Comparison of ENCODE assay signal across 14 cellular contexts in the genomic region with DNA sequence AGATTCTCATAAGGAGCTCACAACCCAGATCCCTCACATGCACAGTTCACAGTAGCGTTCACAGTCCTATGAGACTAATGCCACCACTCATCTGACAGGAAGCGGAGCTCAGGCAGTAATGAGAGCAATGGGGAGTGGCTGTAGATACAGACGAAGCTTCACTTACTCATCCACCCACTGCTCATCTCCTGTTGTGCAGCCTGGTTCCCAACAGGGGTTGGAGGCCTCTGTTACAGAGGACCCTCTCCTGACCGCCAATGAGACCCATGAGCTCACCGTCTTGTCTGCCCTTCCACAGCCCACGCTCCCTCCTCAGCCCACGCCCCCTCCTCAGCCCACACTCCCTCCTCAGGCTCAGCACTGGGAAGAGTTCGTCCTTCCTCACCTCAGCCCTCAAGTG. TPM values are rescaled to one million over a fixed set of nuclear protein-coding genes. Genes with fewer than 3 reads are reported as not detected.
DNase-seq lines count a peak whose midpoint lies in the region; ATAC-seq and TF ChIP-seq lines count a peak whose summit lies in the region.
"Had no signal": no experiment of that assay in that cellular context is flagged by ENCODE, and none has a peak within 500 bp of the region (broad histone marks: within the 10 kb centered on the region; RNA-seq: fewer than 3 reads in every experiment).

No MANE protein-coding gene starts in this region.

- H3K79me2 ChIP-seq in trophoblast cell (ENCODE audit: control insufficient read depth, insufficient read depth, low read length, poor library complexity) = no peaks in the 10 kb centered on the region

- H3K36me3 ChIP-seq in CD8-positive, alpha-beta T cell (ENCODE audit: insufficient read depth, low read length) = no peaks in the 10 kb centered on the region
- H3K36me3 ChIP-seq in trophoblast cell (ENCODE audit: control insufficient read depth in 1 of 2, insufficient read depth in 2 of 2, low read length in 2 of 2) = no peaks in the 10 kb centered on the region
- H3K36me3 ChIP-seq: BLaER1 had no signal

- H3K79me1 ChIP-seq in trophoblast cell (ENCODE audit: low read length) = no peaks in the 10 kb centered on the region

- no peaks in the 10 kb centered on the region for H3K36me3 Mint-ChIP-seq in CD8-positive, alpha-beta T cell
- H3K36me3 Mint-ChIP-seq in T-helper 1 cell treated with Interleukin-12 subunit alpha and Interleukin-12 subunit beta and Interleukin-4 antibody, amounts not matched to agents 30 μg/mL and 1 μg/mL, for 36 hours (ENCODE audit: low read depth) = no peaks in the 10 kb centered on the region

- H4K8ac ChIP-seq in trophoblast cell (ENCODE audit: low read depth, low read length) = no peak overlapping the region

- no peak for TF ChIP-seq CTCF in CD8-positive, alpha-beta T cell (IDR thresholded peaks at IDR 0.05)
- no peak for TF ChIP-seq CTCF in dorsolateral prefrontal cortex (IDR thresholded peaks at IDR 0.05 in 54 of 56, conservative IDR thresholded peaks at IDR 0.05 in 2 of 56; ENCODE audit: low read depth in 1 of 56, partially characterized antibody in 56 of 56)

- H4K91ac ChIP-seq in trophoblast cell (ENCODE audit: low read depth, low read length) = no peak overlapping the region

- peak overlapping the region; percentile 45 for H3K27ac Mint-ChIP-seq in CD8-positive, alpha-beta T cell
- H3K27ac Mint-ChIP-seq in T-helper 1 cell treated with Interleukin-12 subunit alpha and Interleukin-12 subunit beta and Interleukin-4 antibody, amounts not matched to agents 30 μg/mL and 1 μg/mL, for 36 hours = peak overlapping the region; percentile 58
- H3K27ac Mint-ChIP-seq: WTC11 had no signal

- WGBS in trophoblast cell (ENCODE audit: extremely low coverage, insufficient coverage, insufficient read length) = no CpG with 5 or more reads among the region's 8 CpGs
- WGBS in right cardiac atrium = 65% methylated on average over 8 of the region's 8 CpGs

- no peaks in the 10 kb centered on the region for H3K27me3 ChIP-seq in CD8-positive, alpha-beta T cell (ENCODE audit: insufficient read depth, low read length)
- H3K27me3 ChIP-seq in trophoblast cell (ENCODE audit: insufficient read depth, low read length) (no peaks in the 10 kb centered on the region), dorsolateral prefrontal cortex (no peaks in the 10 kb centered on the region), right cardiac atrium (ENCODE audit: control insufficient read depth, insufficient read depth) (no peaks in the 10 kb centered on the region)
- H3K27me3 ChIP-seq: BLaER1, testis had no signal

- no peak overlapping the region for H3K4me3 ChIP-seq in CD8-positive, alpha-beta T cell (ENCODE audit: low read depth, low read length)
- H3K4me3 ChIP-seq in trophoblast cell (ENCODE audit: low read depth, low read length) = no peak overlapping the region
- no peak overlapping the region for H3K4me3 ChIP-seq in dorsolateral prefrontal cortex
- no peak overlapping the region for H3K4me3 ChIP-seq in right cardiac atrium (ENCODE audit: low read length)
- H3K4me3 ChIP-seq: BLaER1, coronary artery, GM12878, testis had no signal

- peaks cover 41% of the 10 kb centered on the region for H3K4me1 Mint-ChIP-seq in CD8-positive, alpha-beta T cell (ENCODE audit: low read depth)
- peaks cover 32% of the 10 kb centered on the region for H3K4me1 Mint-ChIP-seq in T-helper 1 cell treated with Interleukin-12 subunit alpha and Interleukin-12 subunit beta and Interleukin-4 antibody, amounts not matched to agents 30 μg/mL and 1 μg/mL, for 36 hours (ENCODE audit: low read depth)

- H2BK12ac ChIP-seq in trophoblast cell (ENCODE audit: low read length) = no peak overlapping the region

- H3K18ac ChIP-seq in trophoblast cell (ENCODE audit: low read length) = no peak overlapping the region

- ATAC-seq in CD8-positive, alpha-beta T cell = peak; percentile 67
- no peak for ATAC-seq in right cardiac atrium
- ATAC-seq in GM18873 (IDR thresholded peaks at IDR 0.05; ENCODE audit: low FRiP score, unreplicated experiment) = no peak
- ATAC-seq: GM12878, WTC11 had no signal

- H3K4ac ChIP-seq in trophoblast cell (ENCODE audit: low read depth, low read length) = no peak overlapping the region

- H3K27me3 Mint-ChIP-seq in CD8-positive, alpha-beta T cell (ENCODE audit: low read depth) = no peaks in the 10 kb centered on the region
- no peaks in the 10 kb centered on the region for H3K27me3 Mint-ChIP-seq in T-helper 1 cell treated with Interleukin-12 subunit alpha and Interleukin-12 subunit beta and Interleukin-4 antibody, amounts not matched to agents 30 μg/mL and 1 μg/mL, for 36 hours (ENCODE audit: low read depth)

- H3K14ac ChIP-seq in trophoblast cell (ENCODE audit: low read length) = no peak overlapping the region

- no peaks in the 10 kb centered on the region for H3K9me3 ChIP-seq in CD8-positive, alpha-beta T cell (ENCODE audit: low read length)
- H3K9me3 ChIP-seq in trophoblast cell (ENCODE audit: insufficient read depth, low read depth, low read length) (no peaks in the 10 kb centered on the region), right cardiac atrium (ENCODE audit: control insufficient read depth, low read length) (no peaks in the 10 kb centered on the region)
- H3K9me3 ChIP-seq: BLaER1, testis had no signal

- no peak overlapping the region for H2BK120ac ChIP-seq in trophoblast cell (ENCODE audit: insufficient read depth, low read length, poor library complexity)

- POLR2A ChIA-PET in CD8-positive, alpha-beta T cell (lab: Charles Lee) = interaction anchor here (1.0 kb wide), 1 partner anchor 53 kb away, joined by 4 read pairs; a partner anchor contains a TSS

- H2AFZ ChIP-seq in trophoblast cell (ENCODE audit: insufficient read depth, low read length, poor library complexity) = no peak overlapping the region

- no peak overlapping the region for H4K12ac ChIP-seq in trophoblast cell (ENCODE audit: low read depth, low read length)

- H3K4me1 ChIP-seq in CD8-positive, alpha-beta T cell (ENCODE audit: insufficient read depth, low read length) = peaks cover 25% of the 10 kb centered on the region
- H3K4me1 ChIP-seq in trophoblast cell (ENCODE audit: control insufficient read depth in 1 of 2, insufficient read depth in 2 of 2, low read length in 2 of 2) (no peaks in the 10 kb centered on the region), right cardiac atrium (ENCODE audit: control insufficient read depth, insufficient read depth, low read length) (no peaks in the 10 kb centered on the region)

- H3K9ac ChIP-seq in trophoblast cell (ENCODE audit: low read length) = no peak overlapping the region
- H3K9ac ChIP-seq: BLaER1 had no signal

- intact Hi-C loops in CD8-positive, alpha-beta T cell (cut with DNase I, micrococcal nuclease) = no loop called here
- intact Hi-C loops in dorsolateral prefrontal cortex (cut with DNase I) = no loop called here
- intact Hi-C loops in right cardiac atrium (cut with DNase I) = no loop called here

- peak in 3 of 7 experiments; percentile 30 to 55 (median 35) for DNase-seq in CD8-positive, alpha-beta T cell
- peak; percentile 27 for DNase-seq in activated effector memory CD4-positive, alpha-beta T cell treated with Interleukin-2 at 50 U/mL for 16 hours
- DNase-seq in trophoblast cell (peak; percentile 48 to 66), dorsolateral prefrontal cortex (no peak), NOMO-1 treated with DMSO at 0.1 percent for 48 hours (lab: John Stamatoyannopoulos, UW; ENCODE audit: unreplicated experiment) (no peak), right cardiac atrium (no peak)
- DNase-seq: NCI-H1092, testis had no signal

- H3K4me3 Mint-ChIP-seq in CD8-positive, alpha-beta T cell = no peak overlapping the region
- no peak overlapping the region for H3K4me3 Mint-ChIP-seq in T-helper 1 cell treated with Interleukin-12 subunit alpha and Interleukin-12 subunit beta and Interleukin-4 antibody, amounts not matched to agents 30 μg/mL and 1 μg/mL, for 36 hours
- H3K4me3 Mint-ChIP-seq: WTC11 had no signal

- no peak overlapping the region for H3K27ac ChIP-seq in CD8-positive, alpha-beta T cell (ENCODE audit: low read depth, low read length)
- H3K27ac ChIP-seq in trophoblast cell (ENCODE audit: low read depth, low read length) (no peak overlapping the region), dorsolateral prefrontal cortex (no peak overlapping the region), right cardiac atrium (ENCODE audit: low read length) (no peak overlapping the region)
- H3K27ac ChIP-seq: coronary artery, testis had no signal

- CTCF ChIA-PET in CD8-positive, alpha-beta T cell (lab: Charles Lee) = interaction anchor here (1.0 to 1.3 kb wide), 4 partner anchors 118 to 314 kb away, joined by 3 read pairs; no protein-coding TSS in a partner anchor

- no peaks in the 10 kb centered on the region for H3K9me3 Mint-ChIP-seq in CD8-positive, alpha-beta T cell
- H3K9me3 Mint-ChIP-seq in T-helper 1 cell treated with Interleukin-12 subunit alpha and Interleukin-12 subunit beta and Interleukin-4 antibody, amounts not matched to agents 30 μg/mL and 1 μg/mL, for 36 hours = no peaks in the 10 kb centered on the region

- H2BK5ac ChIP-seq in trophoblast cell (ENCODE audit: low read depth, low read length, poor library complexity) = no peak overlapping the region

- H3K4me2 ChIP-seq in trophoblast cell (ENCODE audit: low read length) = no peak overlapping the region

- H3K23ac ChIP-seq in trophoblast cell (ENCODE audit: low read length) = no peak overlapping the region

- no peak overlapping the region for H2AK5ac ChIP-seq in trophoblast cell (ENCODE audit: low read length)

RNA-seq across cellular contexts. Expression of a gene that starts 39.6 kb away (rescaled TPM):
- total RNA-seq in CD8-positive, alpha-beta T cell = under 1 TPM in 1 of 2 experiments, not detected in 1; 0.16 TPM
- 0.12 and 0.17 TPM in 2 replicates for polyA plus RNA-seq in trophoblast cell (2013)
- total RNA-seq in dorsolateral prefrontal cortex = 10 to 100 TPM in 14 of 120 experiments, 1 to 10 TPM in 106; 3.5 to 12.9 (median 7.5) TPM
- not detected for total RNA-seq in right cardiac atrium
- polyA plus RNA-seq in right cardiac atrium = not detected

RNA-seq across cellular contexts. Expression of a gene that starts 52.8 kb away (rescaled TPM):
- total RNA-seq in CD8-positive, alpha-beta T cell = 10 to 100 TPM; 62.9 to 63.4 TPM
- polyA plus RNA-seq in trophoblast cell (2013) = 0.01 TPM in 1 of 2 replicates, not detected in the other
- total RNA-seq in dorsolateral prefrontal cortex (1 to 10 TPM in 2 of 120 experiments, under 1 TPM in 6, not detected in 112; 0.21 to 1.4 (median 0.60) TPM), right cardiac atrium (under 1 TPM; 0.15 to 0.29 (median 0.25) TPM)
- 0.07 TPM for polyA plus RNA-seq in right cardiac atrium
- total RNA-seq: WTC11 had no signal

RNA-seq across cellular contexts. Expression of a gene that starts 57.2 kb away (rescaled TPM):
- total RNA-seq in CD8-positive, alpha-beta T cell = 10 to 100 TPM; 24.2 to 25.9 TPM
- 15.1 and 16.6 TPM in 2 replicates for polyA plus RNA-seq in trophoblast cell (2013)
- 10 to 100 TPM in 109 of 120 experiments, 1 to 10 TPM in 11; 6.5 to 24.8 (median 15.3) TPM for total RNA-seq in dorsolateral prefrontal cortex
- total RNA-seq in right cardiac atrium = 1 to 10 TPM; 2.7 to 2.9 (median 2.9) TPM
- polyA plus RNA-seq in right cardiac atrium = 1.9 TPM

Comparison
In these comparisons a context has a peak if more than half of its experiments do, and no peak if none do; other contexts are left out.
1. DNase-seq: peak in activated effector memory CD4-positive, alpha-beta T cell treated with Interleukin-2 at 50 U/mL for 16 hours (single experiment) and trophoblast cell (2 of 2); none in dorsolateral prefrontal cortex (0 of 10), NOMO-1 treated with DMSO at 0.1 percent for 48 hours (single experiment) and right cardiac atrium (0 of 3).
2. RNA of a gene that starts 52.8 kb away (total RNA-seq): 62.9 to 63.4 TPM in CD8-positive, alpha-beta T cell; 0.15 to 0.29 TPM in right cardiac atrium and 0.21 to 1.4 TPM in dorsolateral prefrontal cortex; every median in the first group is over 10 times any median in the second.